Comparison of ENCODE assay signal across 8 cellular contexts in the genomic region with DNA sequence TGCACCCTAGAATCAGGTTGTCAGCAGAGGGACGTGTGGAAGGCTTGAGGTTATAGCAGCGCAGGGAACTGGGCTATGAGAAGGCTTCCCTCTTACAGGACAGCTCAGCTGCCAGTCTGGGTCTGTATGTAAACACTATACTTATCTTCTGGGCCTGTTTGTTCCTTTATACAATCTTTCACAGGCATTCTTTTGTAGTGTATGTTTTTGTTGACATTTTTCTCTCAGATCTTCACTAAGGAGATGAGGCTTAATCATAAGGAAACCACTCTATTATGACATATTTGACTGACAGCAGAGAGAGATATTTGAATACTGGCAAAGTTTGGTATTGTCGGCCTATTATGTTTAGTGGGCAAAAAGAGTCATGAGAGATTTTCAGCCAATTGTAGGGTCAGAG. TPM values are rescaled to one million over a fixed set of nuclear protein-coding genes. Genes with fewer than 3 reads are reported as not detected.
A peak's percentile ranks its signal among the peaks of the same experiment; 100 is the strongest.
DNase-seq lines count a peak whose midpoint lies in the region; ATAC-seq and TF ChIP-seq lines count a peak whose summit lies in the region.

No MANE protein-coding gene starts in this region.

- H3K36me3 Mint-ChIP-seq in brain, result peaks cover 45% of the 10 kb centered on the region

- ATAC-seq in GM21737 (IDR thresholded peaks at IDR 0.05; ENCODE audit: unreplicated experiment) (no peak), HG03354 (IDR thresholded peaks at IDR 0.05; ENCODE audit: poor library complexity, severe bottlenecking, unreplicated experiment) (no peak)

- H3K9me3 Mint-ChIP-seq in brain, result no peaks in the 10 kb centered on the region

- WGBS in mesodermal cell (ENCODE audit: insufficient coverage in 2 of 2), 2 experiments, result 73 to 91% methylated on average over 1 to 3 of the region's 3 CpGs

- peak overlapping the region; percentile 56 to 99 (median 99) for H3K27ac Mint-ChIP-seq in brain

- H3K27me3 ChIP-seq in HL-60 (ENCODE audit: insufficient read depth, poor library complexity, severe bottlenecking), result no peaks in the 10 kb centered on the region

- peak overlapping the region; percentile 96 to 100 (median 100) for H3K4me3 Mint-ChIP-seq in brain

- peaks cover 35% of the 10 kb centered on the region for H3K27me3 Mint-ChIP-seq in brain

- peaks cover 18% of the 10 kb centered on the region for H3K4me1 ChIP-seq in mesodermal cell (ENCODE audit: control insufficient read depth, insufficient read depth, low read length, poor library complexity, severe bottlenecking)

- H3K27ac ChIP-seq in 22Rv1, result peak overlapping the region; percentile 84
- peak overlapping the region; percentile 77 for H3K27ac ChIP-seq in HL-60 (replicated peaks)
- H3K27ac ChIP-seq in mesodermal cell (ENCODE audit: low read depth, low read length, severe bottlenecking), result no peak overlapping the region

- peaks cover 60% of the 10 kb centered on the region for H3K4me1 Mint-ChIP-seq in brain

- H3K4me3 ChIP-seq in HL-60 (replicated peaks; ENCODE audit: insufficient read depth, low read length), result peak overlapping the region; percentile 99
- peak overlapping the region; percentile 90 for H3K4me3 ChIP-seq in mesodermal cell (ENCODE audit: extremely low read depth, insufficient read depth, low read length, poor library complexity, severe bottlenecking)

- DNase-seq in HL-60 (ENCODE audit: low read depth in 1 of 2, low spot score in 1 of 2) (no peak), cortex of kidney (lab: John Stamatoyannopoulos, UW) (no peak), NCI-H345 treated with DMSO at 0.1 percent for 48 hours (lab: John Stamatoyannopoulos, UW; ENCODE audit: unreplicated experiment) (no peak)

- TF ChIP-seq CTCF in 22Rv1 (IDR thresholded peaks at IDR 0.05) (no peak), HL-60 (IDR thresholded peaks at IDR 0.05; ENCODE audit: insufficient read depth, low read length) (no peak), brain (conservative IDR thresholded peaks at IDR 0.05) (no peak)

- no peaks in the 10 kb centered on the region for H3K9me3 ChIP-seq in mesodermal cell (ENCODE audit: control insufficient read depth, low read length)

- peaks cover 33% of the 10 kb centered on the region for H3K36me3 ChIP-seq in mesodermal cell (ENCODE audit: control insufficient read depth, insufficient read depth, low read length)

RNA-seq across cellular contexts. Expression of gene GBF1, which starts 0.9 kb away (rescaled TPM):
- 37.1 TPM for polyA plus RNA-seq in brain (ENCODE audit: insufficient read depth, low read depth, low replicate concordance)
- polyA plus RNA-seq in mesodermal cell (2013, experiment 1 of 2), result 48.0 TPM
- polyA plus RNA-seq in mesodermal cell (2013, experiment 2 of 2), result 45.4 TPM

RNA-seq across cellular contexts. Expression of gene PITX3, which starts 4.9 kb away (rescaled TPM):
- not detected for polyA plus RNA-seq in brain (ENCODE audit: insufficient read depth, low read depth, low replicate concordance)
- polyA plus RNA-seq in mesodermal cell (2013, experiment 1 of 2), result 4.1 TPM
- 4.1 TPM for polyA plus RNA-seq in mesodermal cell (2013, experiment 2 of 2)

RNA-seq across cellular contexts. Expression of gene ELOVL3, which starts 20.2 kb away (rescaled TPM):
- polyA plus RNA-seq in brain (ENCODE audit: insufficient read depth, low read depth, low replicate concordance), result 0.80 TPM
- polyA plus RNA-seq in mesodermal cell (2013, experiment 1 of 2), result 0.70 TPM
- 0.30 TPM for polyA plus RNA-seq in mesodermal cell (2013, experiment 2 of 2)
